In genomic region chr18:9825571-9826073, GRCh38 we compare ENCODE assay signal across 8 cellular contexts.
A peak's percentile ranks its signal among the peaks of the same experiment; 100 is the strongest.
DNase-seq lines count a peak whose midpoint lies in the region; ATAC-seq, FAIRE-seq and TF ChIP-seq lines count a peak whose summit lies in the region.

No MANE protein-coding gene starts in this region.

- peak overlapping the region; percentile 48; the same call in 1 of the 2 replicates for H2AFZ ChIP-seq in OCI-LY7 (ENCODE audit: low read length)
- H2AFZ ChIP-seq in parathyroid adenoma, result peak overlapping the region; percentile 34

- CTCF ChIA-PET in OCI-LY7 (lab: Charles Lee; ENCODE audit: unreplicated experiment), result no interaction called here

- H3K4me3 ChIP-seq in OCI-LY7 (ENCODE audit: low read depth, low read length, poor library complexity, severe bottlenecking) (no peak overlapping the region), esophagus (ENCODE audit: low read depth in 1 of 2, low read length in 2 of 2) (no peak overlapping the region), parathyroid adenoma (ENCODE audit: low read depth, low read length) (peak overlapping the region; percentile 30)

- POLR2A ChIA-PET in OCI-LY7 (lab: Charles Lee), result interaction anchor here (0.7 kb wide), 1 partner anchor 53 kb away, joined by 3 read pairs; no protein-coding TSS in a partner anchor

- ATAC-seq in GM21447 (IDR thresholded peaks at IDR 0.05; ENCODE audit: unreplicated experiment) (no peak), GM19351 (IDR thresholded peaks at IDR 0.05; ENCODE audit: unreplicated experiment) (no peak), HG03439 (IDR thresholded peaks at IDR 0.05; ENCODE audit: unreplicated experiment) (no peak)

- H3K9me3 ChIP-seq in OCI-LY7 (ENCODE audit: low read length) (no peaks in the 10 kb centered on the region), esophagus (ENCODE audit: control insufficient read depth in 2 of 2, insufficient read depth in 1 of 2, low read depth in 1 of 2, low read length in 1 of 2) (no peaks in the 10 kb centered on the region), parathyroid adenoma (ENCODE audit: control insufficient read depth, low read length) (no peaks in the 10 kb centered on the region)

- H3K4me1 ChIP-seq in OCI-LY7 (ENCODE audit: insufficient read depth, low read length, poor library complexity, severe bottlenecking), result no peaks in the 10 kb centered on the region
- peaks cover 2 to 12% of the 10 kb centered on the region in 2 donors for H3K4me1 ChIP-seq in esophagus (ENCODE audit: control insufficient read depth in 2 of 2, insufficient read depth in 2 of 2, low read length in 1 of 2)
- peaks cover 16% of the 10 kb centered on the region for H3K4me1 ChIP-seq in parathyroid adenoma

- H3K79me2 ChIP-seq in OCI-LY7 (ENCODE audit: insufficient read depth, low read depth, low read length) (no peaks in the 10 kb centered on the region), parathyroid adenoma (no peaks in the 10 kb centered on the region)

- intact Hi-C loops in OCI-LY7 (cut with micrococcal nuclease; ENCODE audit: unreplicated experiment), result no loop called here

- TF ChIP-seq CTCF in OCI-LY7 (conservative IDR thresholded peaks at IDR 0.05; ENCODE audit: low read length) (no peak), parathyroid adenoma (IDR thresholded peaks at IDR 0.05) (no peak), D721Med (IDR thresholded peaks at IDR 0.05; ENCODE audit: insufficient read depth, missing control alignments) (no peak)

- DNase-seq in DMS153 (lab: John Stamatoyannopoulos, UW), result peak; percentile 23
- DNase-seq in OCI-LY7 (ENCODE audit: low spot score), result peak; percentile 2
- no peak for DNase-seq in D721Med (ENCODE audit: insufficient read length, low spot score)

- no peaks in the 10 kb centered on the region for H3K27me3 ChIP-seq in esophagus (ENCODE audit: control insufficient read depth in 1 of 2, insufficient read depth in 2 of 2, low read length in 2 of 2)
- H3K27me3 ChIP-seq in parathyroid adenoma (ENCODE audit: control insufficient read depth, insufficient read depth, low read length), result no peaks in the 10 kb centered on the region

- no peak for FAIRE-seq in D721Med (lab: Jason Lieb, UNC)

- WGBS in esophagus, 2 donors, result 32 to 37% methylated on average over 6 of the region's 6 CpGs

- H4K20me1 ChIP-seq in OCI-LY7 (ENCODE audit: insufficient read depth, low read length), result no peaks in the 10 kb centered on the region

- H3K27ac ChIP-seq in OCI-LY7 (ENCODE audit: low read depth, low read length, poor library complexity, severe bottlenecking), result no peak overlapping the region
- peak overlapping the region; percentile 40 to 68 for H3K27ac ChIP-seq in esophagus (ENCODE audit: low read depth in 2 of 2, low read length in 1 of 2)
- peak overlapping the region; percentile 29 for H3K27ac ChIP-seq in parathyroid adenoma

- H3K4me2 ChIP-seq in OCI-LY7 (ENCODE audit: low read length) (no peak overlapping the region), parathyroid adenoma (ENCODE audit: low read length) (peak overlapping the region; percentile 66)

- no peaks in the 10 kb centered on the region for H3K9me2 ChIP-seq in OCI-LY7 (ENCODE audit: insufficient read depth, low read length)

- H3K36me3 ChIP-seq in OCI-LY7 (ENCODE audit: insufficient read depth, low read length) (no peaks in the 10 kb centered on the region), esophagus (ENCODE audit: control insufficient read depth in 2 of 2, insufficient read depth in 2 of 2, low read length in 1 of 2) (no peaks in the 10 kb centered on the region), parathyroid adenoma (ENCODE audit: control insufficient read depth, insufficient read depth, low read length) (no peaks in the 10 kb centered on the region)

- no peak overlapping the region for H3K9ac ChIP-seq in parathyroid adenoma

- no TSS peak for BruUV-seq in OCI-LY7 (replicated peaks; lab: Mats Ljungman, UMichigan)
